ENCODE assay signal across 10 cellular contexts in genomic region chr12:49539406-49540228, GRCh38. TPM values are rescaled to one million over a fixed set of nuclear protein-coding genes. Genes with fewer than 3 reads are reported as not detected.
DNase-seq lines count a peak whose midpoint lies in the region; ATAC-seq and TF ChIP-seq lines count a peak whose summit lies in the region.
"Had no signal": no experiment of that assay in that cellular context is flagged by ENCODE, and none has a peak within 500 bp of the region (broad histone marks: within the 10 kb centered on the region; RNA-seq: fewer than 3 reads in every experiment).

No MANE protein-coding gene starts in this region.

- RAD21 ChIA-PET in HCT116 (lab: Charles Lee; ENCODE audit: low non-redundant PET in 1 of 2, low total read pairs in 2 of 2, uncharacterized antibody in 2 of 2, unreplicated experiment in 2 of 2): no interaction called here

- peaks cover 40 to 48% of the 10 kb centered on the region in 2 experiments for H3K4me1 ChIP-seq in HCT116 (ENCODE audit: control insufficient read depth in 1 of 2, insufficient read depth in 2 of 2, low read length in 2 of 2)

- ATAC-seq in HCT116 (peak; percentile 10), HG03439 (IDR thresholded peaks at IDR 0.05; ENCODE audit: unreplicated experiment) (no peak), HG03442 (IDR thresholded peaks at IDR 0.05; ENCODE audit: unreplicated experiment) (no peak)

- intact Hi-C loops in Calu3 (cut with micrococcal nuclease; ENCODE audit: unreplicated experiment) (no loop called here), HCT116 (cut with micrococcal nuclease) (no loop called here)

- peak overlapping the region; percentile 87 to 89 for H3K4me3 ChIP-seq in HCT116 (replicated peaks in 1 of 2; ENCODE audit: low read depth in 1 of 2, low read length in 2 of 2)

- H3K36me3 ChIP-seq in HCT116 (ENCODE audit: control insufficient read depth in 1 of 2, insufficient read depth in 2 of 2, low read length in 2 of 2): peaks cover 0 to 7% of the 10 kb centered on the region in 2 experiments; a peak in 2 of 4 replicates
- H3K36me3 ChIP-seq: pancreas had no signal

- H3K27ac Mint-ChIP-seq in Calu3 (ENCODE audit: unreplicated experiment): no peak overlapping the region
- peak overlapping the region in 1 of 5 experiments; percentile 25 for H3K27ac Mint-ChIP-seq in brain
- H3K27ac Mint-ChIP-seq in nephron progenitor cell: no peak overlapping the region

- peaks cover 16% of the 10 kb centered on the region for H3K4me1 Mint-ChIP-seq in Calu3 (ENCODE audit: low read depth, unreplicated experiment)
- H3K4me1 Mint-ChIP-seq in brain: peaks cover 34% of the 10 kb centered on the region
- peaks cover 51% of the 10 kb centered on the region for H3K4me1 Mint-ChIP-seq in nephron progenitor cell

- H3K79me2 ChIP-seq in HCT116 (ENCODE audit: insufficient read depth, low read length): peaks cover 16% of the 10 kb centered on the region

- no peak for TF ChIP-seq POLR2A in HCT116 (IDR thresholded peaks at IDR 0.05; ENCODE audit: borderline replicate concordance, extremely low read depth, insufficient read depth, insufficient read length)

- BruUV-seq in Calu3 (replicated peaks; lab: Mats Ljungman, UMichigan) (no TSS peak), HCT116 (replicated peaks; lab: Mats Ljungman, UMichigan) (TSS peak; percentile 45)

- DNase-seq in Calu3: no peak
- no peak for DNase-seq in HCT116 (ENCODE audit: low read depth, low spot score)
- DNase-seq in nephron progenitor cell: no peak
- no peak for DNase-seq in amniotic stem cell (lab: John Stamatoyannopoulos, UW)
- no peak for DNase-seq in NCI-H2227 (lab: John Stamatoyannopoulos, UW; ENCODE audit: unreplicated experiment)

- H2AFZ ChIP-seq in HCT116 (ENCODE audit: low read depth, low read length, poor library complexity, severe bottlenecking): no peak overlapping the region

- CTCF ChIA-PET in Calu3 (lab: Charles Lee): no interaction called here
- CTCF ChIA-PET in HCT116 (lab: Charles Lee): interaction anchor here (1.6 kb wide), 1 partner anchor 181 kb away, joined by 5 read pairs; no protein-coding TSS in a partner anchor

- H3K4me3 Mint-ChIP-seq in Calu3 (ENCODE audit: low read depth, unreplicated experiment) (peak overlapping the region; percentile 22), brain (peak overlapping the region; percentile 59 to 79 (median 70)), nephron progenitor cell (peak overlapping the region; percentile 58)

- H3K36me3 Mint-ChIP-seq in Calu3 (ENCODE audit: insufficient read depth, unreplicated experiment) (peaks cover 17% of the 10 kb centered on the region), brain (no peaks in the 10 kb centered on the region), nephron progenitor cell (ENCODE audit: low read depth) (no peaks in the 10 kb centered on the region)

- H3K27me3 ChIP-seq in HCT116 (ENCODE audit: insufficient read depth, low read length): no peaks in the 10 kb centered on the region
- H3K27me3 ChIP-seq: body of pancreas, pancreas had no signal

- H3K9me3 ChIP-seq in HCT116 (ENCODE audit: control insufficient read depth in 1 of 2, insufficient read depth in 1 of 2, low read depth in 1 of 2, low read length in 2 of 2): no peaks in the 10 kb centered on the region
- H3K9me3 ChIP-seq: body of pancreas, pancreas had no signal

- H3K27ac ChIP-seq in HCT116 (ENCODE audit: low read depth, low read length): peak overlapping the region; percentile 83
- H3K27ac ChIP-seq: body of pancreas, pancreas had no signal

- H3K4me2 ChIP-seq in HCT116 (ENCODE audit: low read length): peak overlapping the region; percentile 100

- TF ChIP-seq CTCF in Calu3 (IDR thresholded peaks at IDR 0.05; ENCODE audit: unreplicated experiment) (no peak), HCT116 (IDR thresholded peaks at IDR 0.05 in 2 of 3, conservative IDR thresholded peaks at IDR 0.05 in 1 of 3; ENCODE audit: borderline replicate concordance in 1 of 3, insufficient read depth in 1 of 3, low read depth in 2 of 3, low read length in 2 of 3) (no peak), brain (conservative IDR thresholded peaks at IDR 0.05) (no peak), nephron progenitor cell (IDR thresholded peaks at IDR 0.05) (no peak)

- peak overlapping the region; percentile 88 for H3K9ac ChIP-seq in HCT116 (ENCODE audit: low read length)

- H3K9me3 Mint-ChIP-seq in Calu3 (ENCODE audit: low read depth, unreplicated experiment): no peaks in the 10 kb centered on the region
- no peaks in the 10 kb centered on the region for H3K9me3 Mint-ChIP-seq in brain
- no peaks in the 10 kb centered on the region for H3K9me3 Mint-ChIP-seq in nephron progenitor cell

- no peaks in the 10 kb centered on the region for H3K9me2 ChIP-seq in HCT116 (ENCODE audit: insufficient read depth)

- peaks cover 33% of the 10 kb centered on the region for H3K27me3 Mint-ChIP-seq in Calu3 (ENCODE audit: unreplicated experiment)
- H3K27me3 Mint-ChIP-seq in brain: peaks cover 85% of the 10 kb centered on the region
- H3K27me3 Mint-ChIP-seq in nephron progenitor cell (ENCODE audit: low read depth, poor library complexity): peaks cover 95% of the 10 kb centered on the region

- H4K20me1 ChIP-seq in HCT116 (ENCODE audit: insufficient read depth): no peaks in the 10 kb centered on the region

- TF ChIP-seq RAD21 in HCT116 (IDR thresholded peaks at IDR 0.05; ENCODE audit: low read depth): no peak

- POLR2A ChIA-PET in HCT116 (lab: Charles Lee): no interaction called here

TF ChIP-seq in HCT116, 20 proteins besides CTCF, POLR2A, EP300 and RAD21:
- TF ChIP-seq, protein P1, sequence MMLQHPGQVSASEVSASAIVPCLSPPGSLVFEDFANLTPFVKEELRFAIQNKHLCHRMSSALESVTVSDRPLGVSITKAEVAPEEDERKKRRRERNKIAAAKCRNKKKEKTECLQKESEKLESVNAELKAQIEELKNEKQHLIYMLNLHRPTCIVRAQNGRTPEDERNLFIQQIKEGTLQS (IDR thresholded peaks at IDR 0.05): no peak
- TF ChIP-seq MAX (IDR thresholded peaks at IDR 0.05) (no peak), ZFX (IDR thresholded peaks at IDR 0.05) (0 out of 2 replicates have a peak, but pooled peaks have one; percentile 3), TCF7L2 (IDR thresholded peaks at IDR 0.05; ENCODE audit: borderline replicate concordance, extremely low read depth, insufficient read depth, insufficient read length) (no peak)

RNA-seq across cellular contexts. Expression of gene KCNH3, which starts 0.8 kb away (rescaled TPM):
- total RNA-seq in Calu3 (2022) (0.59 and 2.8 TPM in 2 replicates), HCT116 (2021; ENCODE audit: unreplicated experiment) (35.3 TPM)
- 20.4 and 22.5 TPM in 2 replicates for polyA plus RNA-seq in HCT116 (2012)
- 30.6 TPM for polyA plus RNA-seq in brain (ENCODE audit: insufficient read depth, low read depth, low replicate concordance)

RNA-seq across cellular contexts. Expression of gene MCRS1, which starts 28.3 kb away (rescaled TPM):
- 38.0 and 38.7 TPM in 2 replicates for total RNA-seq in Calu3 (2022)
- 91.9 TPM for total RNA-seq in HCT116 (2021; ENCODE audit: unreplicated experiment)
- 72.1 and 82.4 TPM in 2 replicates for polyA plus RNA-seq in HCT116 (2012)
- 79.7 TPM for polyA plus RNA-seq in brain (ENCODE audit: insufficient read depth, low read depth, low replicate concordance)
